11 cellular contexts compared by ENCODE assay signal in genomic region chr9:113957778-113958430, GRCh38.
DNase-seq lines count a peak whose midpoint lies in the region; ATAC-seq and TF ChIP-seq lines count a peak whose summit lies in the region.
"Had no signal": no experiment of that assay in that cellular context is flagged by ENCODE, and none has a peak within 500 bp of the region (broad histone marks: within the 10 kb centered on the region; RNA-seq: fewer than 3 reads in every experiment).

No MANE protein-coding gene starts in this region.

- no peaks in the 10 kb centered on the region for H3K36me3 ChIP-seq in body of pancreas (replicated peaks in 1 of 2; ENCODE audit: insufficient read depth in 1 of 2, low read depth in 2 of 2)

- H3K36me3 Mint-ChIP-seq in type B pancreatic cell: peaks cover 20% of the 10 kb centered on the region

- H3K4me1 ChIP-seq in body of pancreas: peaks cover 36% of the 10 kb centered on the region

- TF ChIP-seq POLR2A in body of pancreas (IDR thresholded peaks at IDR 0.05): no peak

- H3K27me3 ChIP-seq in body of pancreas: no peaks in the 10 kb centered on the region

- H3K9me3 ChIP-seq in body of pancreas: no peaks in the 10 kb centered on the region

- peak; percentile 87 for ATAC-seq in body of pancreas

- no peak overlapping the region for H3K4me3 ChIP-seq in body of pancreas

- peak overlapping the region; percentile 41 for H3K4me3 Mint-ChIP-seq in type B pancreatic cell
- H3K4me3 Mint-ChIP-seq: T-helper 1 cell treated with Interleukin-12 subunit alpha and Interleukin-12 subunit beta and Interleukin-4 antibody, amounts not matched to agents 30 μg/mL and 1 μg/mL, for 36 hours had no signal

- H3K27me3 Mint-ChIP-seq in type B pancreatic cell: no peaks in the 10 kb centered on the region

- no peaks in the 10 kb centered on the region for H3K9me3 Mint-ChIP-seq in type B pancreatic cell
- H3K9me3 Mint-ChIP-seq: T-helper 1 cell treated with Interleukin-12 subunit alpha and Interleukin-12 subunit beta and Interleukin-4 antibody, amounts not matched to agents 30 μg/mL and 1 μg/mL, for 36 hours had no signal

- intact Hi-C loops in body of pancreas (cut with DNase I): no loop called here

- H3K27ac Mint-ChIP-seq in type B pancreatic cell: peak overlapping the region; percentile 40
- H3K27ac Mint-ChIP-seq: T-helper 1 cell treated with Interleukin-12 subunit alpha and Interleukin-12 subunit beta and Interleukin-4 antibody, amounts not matched to agents 30 μg/mL and 1 μg/mL, for 36 hours had no signal

- 48 to 52% methylated on average over 5 of the region's 5 CpGs for WGBS in body of pancreas, 2 donors

- no peak for TF ChIP-seq CTCF in body of pancreas (IDR thresholded peaks at IDR 0.05)
- TF ChIP-seq CTCF in type B pancreatic cell (conservative IDR thresholded peaks at IDR 0.05): no peak

- DNase-seq in DMS53 (lab: John Stamatoyannopoulos, UW) (peak; percentile 51), DMS53 treated with DMSO at 0.1 percent for 48 hours (lab: John Stamatoyannopoulos, UW; ENCODE audit: unreplicated experiment) (no peak), body of pancreas (peak in 3 of 4 donors; percentile 24 to 60 (median 55)), kidney tubule cell (ENCODE audit: low spot score) (peak; percentile 92), type B pancreatic cell (ENCODE audit: extremely low spot score, unreplicated experiment) (no peak), SHP77 (lab: John Stamatoyannopoulos, UW) (no peak), SKM-1 treated with dmso at 0.1 percent for 144 hours (lab: John Stamatoyannopoulos, UW; ENCODE audit: unreplicated experiment) (no peak)
- no peak for DNase-seq in activated naive CD4-positive, alpha-beta T cell treated with Interleukin-2 at 50 U/mL for 16 hours
- DNase-seq: NCI-H2081 had no signal

- peak overlapping the region; percentile 50 to 75 (median 70) for H3K27ac ChIP-seq in body of pancreas
- H3K27ac ChIP-seq: 22Rv1 had no signal

- peaks cover 64% of the 10 kb centered on the region for H3K4me1 Mint-ChIP-seq in type B pancreatic cell (ENCODE audit: unreplicated experiment)

Comparison
In these comparisons a context has a peak if more than half of its experiments do, and no peak if none do; other contexts are left out.
1. DNase-seq: peak in DMS53 (single experiment), body of pancreas (3 of 4) and kidney tubule cell (single experiment); none in DMS53 treated with DMSO at 0.1 percent for 48 hours (single experiment), type B pancreatic cell (single experiment), SHP77 (0 of 2), SKM-1 treated with dmso at 0.1 percent for 144 hours (single experiment) and activated naive CD4-positive, alpha-beta T cell treated with Interleukin-2 at 50 U/mL for 16 hours (single experiment).